Comparison of ENCODE assay signal across 32 cellular contexts in the genomic region with DNA sequence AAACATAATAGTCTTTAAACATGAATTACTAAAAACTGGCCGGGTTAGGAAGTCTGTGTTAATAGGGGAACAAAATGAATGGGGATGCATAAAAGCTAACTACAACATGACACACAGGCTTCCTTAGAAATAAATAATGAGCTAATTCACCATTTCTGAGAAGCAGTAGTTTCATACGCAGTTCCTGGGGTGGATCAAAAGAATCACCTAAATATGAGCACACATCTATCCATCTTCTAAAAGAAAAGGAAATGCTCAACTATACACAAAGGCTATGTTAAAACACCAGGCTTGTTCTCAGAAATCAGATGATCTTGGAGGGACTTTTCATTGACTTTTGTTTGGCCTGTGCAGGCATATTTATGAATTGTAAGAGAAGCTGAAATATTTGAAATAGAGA.
"Had no signal": no experiment of that assay in that cellular context is flagged by ENCODE, and none has a peak within 500 bp of the region (broad histone marks: within the 10 kb centered on the region; RNA-seq: fewer than 3 reads in every experiment).

No MANE protein-coding gene starts in this region.

- H3K4me1 ChIP-seq: ascending aorta, breast epithelium had no signal

- H3K27me3 Mint-ChIP-seq: dendritic cell treated with granulocyte-macrophage colony-stimulating factor and Interleukin-4, amounts not matched to agents 40 ng/mL and 50 ng/mL, for 4 days had no signal

- H3K27ac ChIP-seq: ascending aorta, breast epithelium, cardiac muscle cell, coronary artery, WERI-Rb-1 had no signal

- H3K4me3 ChIP-seq: ascending aorta, breast epithelium, cardiac muscle cell, coronary artery, dorsolateral prefrontal cortex had no signal

- H3K27me3 ChIP-seq: ascending aorta, breast epithelium, cardiac muscle cell, dorsolateral prefrontal cortex had no signal

- DNase-seq: activated B cell treated with CpG ODN at 0.5 μM for 24 hours; activated CD4-positive, alpha-beta T cell treated with anti-CD3 and anti-CD28 coated beads for 48 hours; activated CD4-positive, alpha-beta T cell treated with anti-CD3 and anti-CD28 coated beads, Interleukin-2, amount 50 U/mL, for 1 hour; activated CD4-positive, alpha-beta T cell treated with anti-CD3 and anti-CD28 coated beads, Interleukin-2, amount 50 U/mL, for 48 hours; activated CD8-positive, alpha-beta memory T cell treated with anti-CD3 and anti-CD28 coated beads, Interleukin-2, amount 50 U/mL, for 48 hours; activated effector memory CD4-positive, alpha-beta T cell treated with Interleukin-2 at 50 U/mL for 16 hours; activated gamma-delta T cell treated with Interleukin-2 at 50 U/mL for 16 hours; activated naive CD4-positive, alpha-beta T cell treated with Interleukin-2 at 50 U/mL for 16 hours; activated T-cell treated with anti-CD3 and anti-CD28 coated beads for 4 hours; activated T-cell treated with anti-CD3 and anti-CD28 coated beads, Interleukin-2, amount 50 U/mL, for 24 hours; activated T-cell treated with anti-CD3 and anti-CD28 coated beads, Interleukin-2, amount 50 U/mL, for 72 hours; central memory CD4-positive, alpha-beta T cell; cerebellar nuclear complex; dorsolateral prefrontal cortex; effector memory CD4-positive, alpha-beta T cell; endodermal cell; foreskin fibroblast; head of caudate nucleus; T-helper 1 cell; T-helper 17 cell; T1000; WERI-Rb-1 had no signal

- H3K4me1 Mint-ChIP-seq: activated B cell treated with CpG ODN at 0.5 μM for 24 hours; activated naive CD4-positive, alpha-beta T cell treated with anti-CD3 and anti-CD28 coated beads, Interleukin-2, amount 50 U/mL, for 24 hours; T-helper 17 cell had no signal

- H3K36me3 Mint-ChIP-seq: activated naive CD4-positive, alpha-beta T cell treated with anti-CD3 and anti-CD28 coated beads, Interleukin-2, amount 50 U/mL, for 24 hours had no signal

- H3K36me3 ChIP-seq: ascending aorta, breast epithelium, cardiac muscle cell, WERI-Rb-1 had no signal

- H3K4me3 Mint-ChIP-seq: activated B cell treated with CpG ODN at 0.5 μM for 24 hours; activated naive CD4-positive, alpha-beta T cell treated with anti-CD3 and anti-CD28 coated beads, Interleukin-2, amount 50 U/mL, for 24 hours; activated T-cell treated with anti-CD3 and anti-CD28 coated beads, Interleukin-2, amount 50 U/mL, for 24 hours; activated T-cell treated with anti-CD3 and anti-CD28 coated beads, Interleukin-2, amount 50 U/mL, for 72 hours; brain; dendritic cell treated with granulocyte-macrophage colony-stimulating factor and Interleukin-4, amounts not matched to agents 40 ng/mL and 50 ng/mL, for 4 days; endodermal cell; T-helper 17 cell; T-helper 2 cell treated with Interferon-gamma antibody and Interleukin-4, amounts not matched to agents 5 μg/mL and 100 μg/mL, for 36 hours had no signal

- ATAC-seq: activated CD4-positive, CD25-positive, alpha-beta regulatory T cell treated with anti-CD3 and anti-CD28 coated beads, Interleukin-2, amount 50 U/mL, for 24 hours; activated T-cell treated with anti-CD3 and anti-CD28 coated beads, Interleukin-2, amount 50 U/mL, for 72 hours; esophagus mucosa; T-helper 17 cell had no signal

- H3K27ac Mint-ChIP-seq: activated B cell treated with CpG ODN at 0.5 μM for 24 hours; activated naive CD4-positive, alpha-beta T cell treated with anti-CD3 and anti-CD28 coated beads, Interleukin-2, amount 50 U/mL, for 24 hours; activated T-cell treated with anti-CD3 and anti-CD28 coated beads, Interleukin-2, amount 50 U/mL, for 24 hours; activated T-cell treated with anti-CD3 and anti-CD28 coated beads, Interleukin-2, amount 50 U/mL, for 72 hours; dendritic cell treated with granulocyte-macrophage colony-stimulating factor and Interleukin-4, amounts not matched to agents 40 ng/mL and 50 ng/mL, for 4 days; endodermal cell; T-helper 17 cell; T-helper 2 cell treated with Interferon-gamma antibody and Interleukin-4, amounts not matched to agents 5 μg/mL and 100 μg/mL, for 36 hours had no signal

- H3K9me3 ChIP-seq: ascending aorta had no signal
